8 cellular contexts compared by ENCODE assay signal in the genomic region with DNA sequence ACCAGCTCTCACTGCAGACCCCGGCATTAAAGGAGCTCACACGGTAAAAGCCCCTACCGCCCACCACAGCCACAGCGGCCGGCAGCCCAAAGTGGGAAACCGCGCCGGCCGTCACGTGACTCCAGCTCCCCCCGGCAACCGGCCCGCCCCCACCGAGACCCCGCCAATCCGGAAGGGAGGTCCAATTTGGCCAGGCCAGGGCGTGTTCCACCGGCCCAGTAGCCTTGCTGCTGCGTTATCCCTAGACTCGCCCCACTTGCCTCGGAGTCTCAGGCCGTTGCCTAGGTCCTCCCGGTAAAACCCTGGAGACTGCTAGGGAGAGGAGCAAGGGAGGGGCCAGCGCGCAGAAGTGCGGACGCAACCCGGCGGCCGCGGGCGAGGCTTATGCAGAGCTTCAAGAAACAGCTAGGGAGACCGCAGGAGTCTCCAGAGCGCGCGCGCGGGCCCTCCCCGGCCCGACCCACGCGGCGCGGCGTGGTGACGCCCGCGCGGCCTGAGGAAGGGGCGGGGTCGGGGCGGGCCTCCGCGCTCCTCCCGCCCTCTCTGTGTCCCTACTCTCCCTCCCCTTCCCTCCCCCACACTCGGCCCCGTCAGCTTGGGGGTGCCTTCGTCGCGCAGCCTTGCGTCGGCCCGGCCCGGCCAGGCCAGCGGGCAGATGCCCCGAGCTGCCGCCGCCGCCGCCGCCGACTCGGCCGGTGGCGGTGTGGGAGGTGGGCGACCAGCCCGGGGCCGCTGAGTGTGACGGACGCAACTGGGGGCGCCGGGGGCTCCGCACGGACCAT. TPM values are rescaled to one million over a fixed set of nuclear protein-coding genes. Genes with fewer than 3 reads are reported as not detected.
A peak's percentile ranks its signal among the peaks of the same experiment; 100 is the strongest.
DNase-seq lines count a peak whose midpoint lies in the region; ATAC-seq and TF ChIP-seq lines count a peak whose summit lies in the region.

A gene with protein sequence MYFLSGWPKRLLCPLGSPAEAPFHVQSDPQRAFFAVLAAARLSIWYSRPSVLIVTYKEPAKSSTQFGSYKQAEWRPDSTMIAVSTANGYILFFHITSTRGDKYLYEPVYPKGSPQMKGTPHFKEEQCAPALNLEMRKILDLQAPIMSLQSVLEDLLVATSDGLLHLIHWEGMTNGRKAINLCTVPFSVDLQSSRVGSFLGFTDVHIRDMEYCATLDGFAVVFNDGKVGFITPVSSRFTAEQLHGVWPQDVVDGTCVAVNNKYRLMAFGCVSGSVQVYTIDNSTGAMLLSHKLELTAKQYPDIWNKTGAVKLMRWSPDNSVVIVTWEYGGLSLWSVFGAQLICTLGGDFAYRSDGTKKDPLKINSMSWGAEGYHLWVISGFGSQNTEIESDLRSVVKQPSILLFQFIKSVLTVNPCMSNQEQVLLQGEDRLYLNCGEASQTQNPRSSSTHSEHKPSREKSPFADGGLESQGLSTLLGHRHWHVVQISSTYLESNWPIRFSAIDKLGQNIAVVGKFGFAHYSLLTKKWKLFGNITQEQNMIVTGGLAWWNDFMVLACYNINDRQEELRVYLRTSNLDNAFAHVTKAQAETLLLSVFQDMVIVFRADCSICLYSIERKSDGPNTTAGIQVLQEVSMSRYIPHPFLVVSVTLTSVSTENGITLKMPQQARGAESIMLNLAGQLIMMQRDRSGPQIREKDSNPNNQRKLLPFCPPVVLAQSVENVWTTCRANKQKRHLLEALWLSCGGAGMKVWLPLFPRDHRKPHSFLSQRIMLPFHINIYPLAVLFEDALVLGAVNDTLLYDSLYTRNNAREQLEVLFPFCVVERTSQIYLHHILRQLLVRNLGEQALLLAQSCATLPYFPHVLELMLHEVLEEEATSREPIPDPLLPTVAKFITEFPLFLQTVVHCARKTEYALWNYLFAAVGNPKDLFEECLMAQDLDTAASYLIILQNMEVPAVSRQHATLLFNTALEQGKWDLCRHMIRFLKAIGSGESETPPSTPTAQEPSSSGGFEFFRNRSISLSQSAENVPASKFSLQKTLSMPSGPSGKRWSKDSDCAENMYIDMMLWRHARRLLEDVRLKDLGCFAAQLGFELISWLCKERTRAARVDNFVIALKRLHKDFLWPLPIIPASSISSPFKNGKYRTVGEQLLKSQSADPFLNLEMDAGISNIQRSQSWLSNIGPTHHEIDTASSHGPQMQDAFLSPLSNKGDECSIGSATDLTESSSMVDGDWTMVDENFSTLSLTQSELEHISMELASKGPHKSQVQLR (N-terminal part only) (plus strand): TSS at position 578 of the 782 bp plus-strand sequence. CDS start 203 bp downstream, at position 781.

- no peaks in the 10 kb centered on the region for H3K9me2 ChIP-seq in GM23248 (ENCODE audit: insufficient read depth)

- POLR2A ChIA-PET in RWPE1 (lab: Yijun Ruan, JAX; ENCODE audit: low non-redundant PET): interaction anchor here (0.5 kb wide), 1 partner anchor 166 kb away, joined by 4 read pairs; no protein-coding TSS in a partner anchor

- H3K4me3 Mint-ChIP-seq in natural killer cell: peak within 1 kb of the TSS; percentile 99

- H3K36me3 ChIP-seq in GM23248 (ENCODE audit: low read depth): no peaks in the 10 kb centered on the region

- DNase-seq in EH (ENCODE audit: low read depth) (peak; percentile 94), GM23248 (peak; percentile 98), Kasumi-1 (lab: John Stamatoyannopoulos, UW) (peak; percentile 72 to 75), RWPE1 (ENCODE audit: low spot score) (peak; percentile 75), fibroblast of peridontal ligament (ENCODE audit: extremely low read depth) (peak; percentile 85), natural killer cell (peak; percentile 89)
- DNase-seq in activated T-helper 9 cell treated with anti-CD3 and anti-CD28 coated beads, Interleukin-2, amount 50 U/mL, for 16 hours (ENCODE audit: low read depth): peak; percentile 86
- DNase-seq in stimulated activated naive CD4-positive, alpha-beta T cell (lab: John Stamatoyannopoulos, UW): peak; percentile 75 to 90 (median 82)

- H3K27ac ChIP-seq in GM23248 (peak within 1 kb of the TSS; percentile 81), RWPE1 (peak within 1 kb of the TSS; percentile 96)

- ATAC-seq in natural killer cell: peak; percentile 87 to 97 (median 88)

- H4K20me1 ChIP-seq in GM23248 (ENCODE audit: insufficient read depth): no peaks in the 10 kb centered on the region; the same call in 1 of the 2 replicates

- TF ChIP-seq CTCF in RWPE1 (conservative IDR thresholded peaks at IDR 0.05; ENCODE audit: low read depth): no peak
- no peak for TF ChIP-seq CTCF in natural killer cell (IDR thresholded peaks at IDR 0.05)

- 0 to 2% methylated on average over 57 of the region's 84 CpGs for WGBS in GM23248 (ENCODE audit: low coverage in 1 of 2, low lambda C conversion rate in 2 of 2, missing lambda C conversion rate in 2 of 2), 2 experiments

- H3K9me3 Mint-ChIP-seq in natural killer cell: no peaks in the 10 kb centered on the region

- in situ Hi-C loops in GM23248 (cut with MboI): no loop called here

- no peaks in the 10 kb centered on the region for H3K36me3 Mint-ChIP-seq in natural killer cell

- H3K4me1 Mint-ChIP-seq in natural killer cell: peaks cover 49 to 57% of the 10 kb centered on the region in 2 donors

- peak within 1 kb of the TSS; percentile 93 for H3K27ac Mint-ChIP-seq in natural killer cell

- H3K9me3 ChIP-seq in GM23248 (ENCODE audit: low read depth): no peaks in the 10 kb centered on the region

- H3K27me3 ChIP-seq in GM23248 (replicated peaks; ENCODE audit: insufficient read depth): no peaks in the 10 kb centered on the region

- peaks cover 43% of the 10 kb centered on the region for H3K4me1 ChIP-seq in GM23248 (ENCODE audit: insufficient read depth)

- intact Hi-C loops in natural killer cell (cut with micrococcal nuclease): loop anchor here (2.0 to 10.0 kb wide), 6 partner anchors 192 to 1129 kb away; partner anchors contain the start of genes JAK2, KDM4C, PLGRKT and RANBP6

- CTCF ChIA-PET in RWPE1 (lab: Yijun Ruan, JAX): no interaction called here

- H3K4me2 ChIP-seq in GM23248 (ENCODE audit: unreplicated experiment): peak within 1 kb of the TSS; percentile 92

- H3K4me3 ChIP-seq in GM23248: peak within 1 kb of the TSS; percentile 92

- peak within 1 kb of the TSS; percentile 87 for H3K9ac ChIP-seq in GM23248

- H3K79me2 ChIP-seq in GM23248 (ENCODE audit: insufficient read depth): peaks cover 84% of the 10 kb centered on the region

- no peaks in the 10 kb centered on the region for H3K27me3 Mint-ChIP-seq in natural killer cell (ENCODE audit: low read depth in 2 of 2)

- peak within 1 kb of the TSS; percentile 73 for H2AFZ ChIP-seq in GM23248

- H3F3A ChIP-seq in GM23248 (ENCODE audit: insufficient read depth): peaks cover 37% of the 10 kb centered on the region

RNA-seq across cellular contexts. Expression of the gene that starts here (rescaled TPM):
- total RNA-seq in GM23248 (2014; rRNA removed; shearing (Covaris generic)): 39.6 and 48.7 TPM in 2 replicates
- polyA plus RNA-seq in GM23248 (2016; fragmentation: Nextera tagmentation; extraction: Ambion mirVana): 13.0 and 13.7 TPM in 2 replicates
- total RNA-seq in natural killer cell: 10 to 100 TPM; 23.5 to 33.9 (median 31.8) TPM

Comparison
In these comparisons a context has a peak if more than half of its experiments do, and no peak if none do; other contexts are left out.
1. Peak in every context shown above with its lines: DNase-seq, ATAC-seq, H3K4me3 ChIP-seq and H3K27ac ChIP-seq.